15 cellular contexts compared by ENCODE assay signal in the genomic region with DNA sequence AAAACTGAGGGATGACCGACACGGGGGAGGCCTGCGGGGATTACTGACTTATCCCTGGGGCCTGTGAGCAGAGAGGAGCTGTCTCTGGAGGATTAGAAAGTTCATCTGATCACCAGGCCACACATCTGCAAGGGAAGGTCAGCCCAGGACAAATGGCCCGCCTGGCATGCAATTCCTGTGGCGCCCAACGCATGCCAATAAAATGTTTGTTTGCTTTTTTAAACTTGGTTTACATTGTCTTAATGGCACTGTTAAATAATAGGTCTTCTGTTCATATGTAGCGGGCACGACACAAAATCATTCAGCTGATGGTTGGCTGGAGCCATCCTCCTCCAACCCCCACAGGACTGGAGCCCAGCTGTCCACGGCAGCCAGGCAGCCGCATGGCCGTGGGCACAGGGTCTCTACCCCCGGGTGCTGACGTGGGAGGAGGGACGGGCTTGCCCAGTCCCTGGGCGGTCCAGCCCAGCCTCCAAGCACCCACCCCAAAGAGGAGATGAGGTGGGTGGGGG. TPM values are rescaled to one million over a fixed set of nuclear protein-coding genes. Genes with fewer than 3 reads are reported as not detected.
DNase-seq lines count a peak whose midpoint lies in the region; ATAC-seq lines count a peak whose summit lies in the region.
"Had no signal": no experiment of that assay in that cellular context is flagged by ENCODE, and none has a peak within 500 bp of the region (broad histone marks: within the 10 kb centered on the region; RNA-seq: fewer than 3 reads in every experiment).

No MANE protein-coding gene starts in this region.

- DNase-seq in NCI-H146 (lab: John Stamatoyannopoulos, UW) (peak; percentile 65), NCI-H146 treated with DMSO at 0.1 percent for 48 hours (lab: John Stamatoyannopoulos, UW; ENCODE audit: unreplicated experiment) (no peak), NCI-H526 treated with DMSO at 0.1 percent for 48 hours (lab: John Stamatoyannopoulos, UW) (peak; percentile 10), left cardiac atrium (no peak)
- no peak for DNase-seq in central memory CD8-positive, alpha-beta T cell (ENCODE audit: low spot score in 2 of 2)
- no peak for DNase-seq in activated CD4-positive, alpha-beta T cell treated with anti-CD3 and anti-CD28 coated beads, Interleukin-2, amount 10 ng/mL, durations not matched to agents 7 days and 5 days
- DNase-seq in activated CD4-positive, alpha-beta T cell treated with anti-CD3 and anti-CD28 coated beads for 1 hour: no peak
- DNase-seq: activated T-cell treated with anti-CD3 and anti-CD28 coated beads for 4 hours, NCI-H187 treated with DMSO at 0.1 percent for 48 hours had no signal

- peaks cover 2% of the 10 kb centered on the region for H3K36me3 Mint-ChIP-seq in central memory CD8-positive, alpha-beta T cell (ENCODE audit: insufficient read depth)
- H3K36me3 Mint-ChIP-seq in stimulated activated memory B cell treated with anti-CD40 and anti-IgM and Interleukin-4, amounts not matched to agents 10 μg/mL and 1 μg/mL and 100 μg/mL, for 72 hours: peaks cover 8% of the 10 kb centered on the region
- H3K36me3 Mint-ChIP-seq in activated CD4-positive, alpha-beta T cell treated with anti-CD3 and anti-CD28 coated beads, Interleukin-2, amount 10 ng/mL, durations not matched to agents 7 days and 5 days (ENCODE audit: low read depth): no peaks in the 10 kb centered on the region
- H3K36me3 Mint-ChIP-seq: activated naive CD8-positive, alpha-beta T cell treated with anti-CD3 and anti-CD28 coated beads for 36 hours had no signal

- H3K27ac Mint-ChIP-seq in central memory CD8-positive, alpha-beta T cell (ENCODE audit: low read depth): peak overlapping the region; percentile 62
- peak overlapping the region; percentile 6 for H3K27ac Mint-ChIP-seq in stimulated activated memory B cell treated with anti-CD40 and anti-IgM and Interleukin-4, amounts not matched to agents 10 μg/mL and 1 μg/mL and 100 μg/mL, for 72 hours
- no peak overlapping the region for H3K27ac Mint-ChIP-seq in activated CD4-positive, alpha-beta T cell treated with anti-CD3 and anti-CD28 coated beads, Interleukin-2, amount 10 ng/mL, durations not matched to agents 7 days and 5 days
- H3K27ac Mint-ChIP-seq: activated naive CD8-positive, alpha-beta T cell treated with anti-CD3 and anti-CD28 coated beads for 36 hours had no signal

- no peak for ATAC-seq in central memory CD8-positive, alpha-beta T cell (replicated peaks; ENCODE audit: extremely low read depth, poor library complexity, severe bottlenecking)
- no peak for ATAC-seq in stimulated activated memory B cell treated with anti-CD40 and anti-IgM and Interleukin-4, amounts not matched to agents 10 μg/mL and 1 μg/mL and 100 μg/mL, for 72 hours
- ATAC-seq in left cardiac atrium: no peak

- POLR2A ChIA-PET in activated CD4-positive, alpha-beta T cell treated with anti-CD3 and anti-CD28 coated beads, Interleukin-2, amount 10 ng/mL, durations not matched to agents 7 days and 5 days (lab: Charles Lee): no interaction called here

- peaks cover 8% of the 10 kb centered on the region for H3K9me3 Mint-ChIP-seq in central memory CD8-positive, alpha-beta T cell
- peaks cover 8% of the 10 kb centered on the region for H3K9me3 Mint-ChIP-seq in stimulated activated memory B cell treated with anti-CD40 and anti-IgM and Interleukin-4, amounts not matched to agents 10 μg/mL and 1 μg/mL and 100 μg/mL, for 72 hours
- no peaks in the 10 kb centered on the region for H3K9me3 Mint-ChIP-seq in activated CD4-positive, alpha-beta T cell treated with anti-CD3 and anti-CD28 coated beads, Interleukin-2, amount 10 ng/mL, durations not matched to agents 7 days and 5 days

- intact Hi-C loops in left cardiac atrium (cut with DNase I): no loop called here

- CTCF ChIA-PET in activated CD4-positive, alpha-beta T cell treated with anti-CD3 and anti-CD28 coated beads, Interleukin-2, amount 10 ng/mL, durations not matched to agents 7 days and 5 days (lab: Charles Lee): interaction anchor here (1.1 kb wide), 2 partner anchors 12 to 24 kb away, joined by 3 to 4 read pairs; no protein-coding TSS in a partner anchor

- H3K4me3 Mint-ChIP-seq in central memory CD8-positive, alpha-beta T cell: peak overlapping the region; percentile 51
- peak overlapping the region; percentile 56 for H3K4me3 Mint-ChIP-seq in stimulated activated memory B cell treated with anti-CD40 and anti-IgM and Interleukin-4, amounts not matched to agents 10 μg/mL and 1 μg/mL and 100 μg/mL, for 72 hours
- H3K4me3 Mint-ChIP-seq in activated CD4-positive, alpha-beta T cell treated with anti-CD3 and anti-CD28 coated beads, Interleukin-2, amount 10 ng/mL, durations not matched to agents 7 days and 5 days: no peak overlapping the region
- H3K4me3 Mint-ChIP-seq: activated naive CD8-positive, alpha-beta T cell treated with anti-CD3 and anti-CD28 coated beads for 36 hours had no signal

- peaks cover 25% of the 10 kb centered on the region for H3K4me1 Mint-ChIP-seq in central memory CD8-positive, alpha-beta T cell
- H3K4me1 Mint-ChIP-seq in stimulated activated memory B cell treated with anti-CD40 and anti-IgM and Interleukin-4, amounts not matched to agents 10 μg/mL and 1 μg/mL and 100 μg/mL, for 72 hours: peaks cover 59% of the 10 kb centered on the region
- H3K4me1 Mint-ChIP-seq in activated CD4-positive, alpha-beta T cell treated with anti-CD3 and anti-CD28 coated beads, Interleukin-2, amount 10 ng/mL, durations not matched to agents 7 days and 5 days: no peaks in the 10 kb centered on the region

- H3K27me3 Mint-ChIP-seq in central memory CD8-positive, alpha-beta T cell: peaks cover 48% of the 10 kb centered on the region
- peaks cover 20% of the 10 kb centered on the region for H3K27me3 Mint-ChIP-seq in stimulated activated memory B cell treated with anti-CD40 and anti-IgM and Interleukin-4, amounts not matched to agents 10 μg/mL and 1 μg/mL and 100 μg/mL, for 72 hours
- peaks cover 32% of the 10 kb centered on the region for H3K27me3 Mint-ChIP-seq in activated CD4-positive, alpha-beta T cell treated with anti-CD3 and anti-CD28 coated beads, Interleukin-2, amount 10 ng/mL, durations not matched to agents 7 days and 5 days

RNA-seq across cellular contexts. Expression of a gene that starts 41.0 kb away (rescaled TPM):
- 100 to 1,000 TPM; 102 to 120 TPM for total RNA-seq in activated CD4-positive, alpha-beta T cell treated with anti-CD3 and anti-CD28 coated beads, Interleukin-2, amount 10 ng/mL, durations not matched to agents 7 days and 5 days
- 10 to 100 TPM; 53.7 to 54.1 TPM for total RNA-seq in left cardiac atrium

RNA-seq across cellular contexts. Expression of a gene that starts 48.6 kb away (rescaled TPM):
- not detected for total RNA-seq in activated CD4-positive, alpha-beta T cell treated with anti-CD3 and anti-CD28 coated beads, Interleukin-2, amount 10 ng/mL, durations not matched to agents 7 days and 5 days
- total RNA-seq in left cardiac atrium: not detected
- total RNA-seq: activated naive CD8-positive, alpha-beta T cell treated with anti-CD3 and anti-CD28 coated beads for 36 hours; chondrocyte; esophagus mucosa; lung microvascular endothelial cell; osteocyte had no signal

Comparison
In these comparisons a context has a peak if more than half of its experiments do, and no peak if none do; other contexts are left out.
1. DNase-seq: peak in NCI-H146 (single experiment) and NCI-H526 treated with DMSO at 0.1 percent for 48 hours (single experiment); none in NCI-H146 treated with DMSO at 0.1 percent for 48 hours (single experiment), central memory CD8-positive, alpha-beta T cell (0 of 2), activated CD4-positive, alpha-beta T cell treated with anti-CD3 and anti-CD28 coated beads, Interleukin-2, amount 10 ng/mL, durations not matched to agents 7 days and 5 days (single experiment), left cardiac atrium (single experiment) and activated CD4-positive, alpha-beta T cell treated with anti-CD3 and anti-CD28 coated beads for 1 hour (single experiment).